8 cellular contexts compared by ENCODE assay signal in genomic region chr11:69950120-69950519, GRCh38.
A peak's percentile ranks its signal among the peaks of the same experiment; 100 is the strongest.
DNase-seq lines count a peak whose midpoint lies in the region; ATAC-seq, FAIRE-seq and TF ChIP-seq lines count a peak whose summit lies in the region.

No MANE protein-coding gene starts in this region.

- peaks cover 3 to 20% of the 10 kb centered on the region in 2 experiments; a peak in 3 of 5 replicates for H3K27me3 ChIP-seq in HepG2 (ENCODE audit: control insufficient read depth in 1 of 2, insufficient read depth in 2 of 2, low read length in 2 of 2)
- H3K27me3 ChIP-seq in tibial nerve: no peaks in the 10 kb centered on the region

- in situ Hi-C loops in HepG2 (cut with HindIII; ENCODE audit: extremely low pct_ligation_motif_present, low pct_unique_long_range_greater_than_20kb): no loop called here

- TF ChIP-seq CTCF in Calu3 (IDR thresholded peaks at IDR 0.05; ENCODE audit: unreplicated experiment) (peak; percentile 67), HEK293 (tag by site-specific recombination; IDR thresholded peaks at IDR 0.05) (peak; percentile 45; the same call in 1 of the 2 replicates), HepG2 (CRISPR knock-in tag; IDR thresholded peaks at IDR 0.05) (peak; percentile 75), tibial nerve (IDR thresholded peaks at IDR 0.05) (peak in 1 of 5 experiments; percentile 6)
- TF ChIP-seq CTCF in activated CD8-positive, alpha-beta T cell treated with anti-CD3 and anti-CD28 coated beads for 36 hours (IDR thresholded peaks at IDR 0.05): peak; percentile 72

- peak; percentile 50; the same call in 1 of the 2 replicates for TF ChIP-seq RAD21 in HepG2 (CRISPR knock-in tag; IDR thresholded peaks at IDR 0.05)

- FAIRE-seq in HepG2 (lab: Jason Lieb, UNC): no peak

- H3K27ac Mint-ChIP-seq in Calu3 (ENCODE audit: unreplicated experiment): peak overlapping the region; percentile 98
- H3K27ac Mint-ChIP-seq in activated CD8-positive, alpha-beta T cell treated with anti-CD3 and anti-CD28 coated beads for 36 hours: no peak overlapping the region

- BruUV-seq in Calu3 (replicated peaks; lab: Mats Ljungman, UMichigan): no TSS peak
- no TSS peak for BruUV-seq in HepG2 (replicated peaks; lab: Mats Ljungman, UMichigan)

- H3K4me3 Mint-ChIP-seq in Calu3 (ENCODE audit: low read depth, unreplicated experiment): no peak overlapping the region
- no peak overlapping the region for H3K4me3 Mint-ChIP-seq in activated CD8-positive, alpha-beta T cell treated with anti-CD3 and anti-CD28 coated beads for 36 hours

- DNase-seq in Calu3 (peak; percentile 69), HepG2 (ENCODE audit: low spot score) (peak; percentile 20), tibial nerve (ENCODE audit: low spot score in 2 of 2) (no peak), COLO668 (lab: John Stamatoyannopoulos, UW; ENCODE audit: unreplicated experiment) (no peak)
- DNase-seq in activated CD8-positive, alpha-beta T cell treated with anti-CD3 and anti-CD28 coated beads for 36 hours: peak; percentile 59
- DNase-seq in central memory CD4-positive, alpha-beta T cell: no peak

- no peak overlapping the region for H3K9ac ChIP-seq in HepG2 (ENCODE audit: insufficient read depth, low read depth, low read length)

- POLR2A ChIA-PET in HEK293 (lab: Yijun Ruan, JAX) (no interaction called here), HepG2 (lab: Yijun Ruan, JAX) (no interaction called here)
- POLR2A ChIA-PET in activated CD8-positive, alpha-beta T cell treated with anti-CD3 and anti-CD28 coated beads for 36 hours (lab: Charles Lee): no interaction called here

- WGBS in HepG2 (ENCODE audit: low lambda C conversion rate): 50% methylated on average over 2 of the region's 8 CpGs
- 64 to 68% methylated on average over 7 to 8 of the region's 8 CpGs for WGBS in tibial nerve, 2 donors

- H3K36me3 Mint-ChIP-seq in Calu3 (ENCODE audit: insufficient read depth, unreplicated experiment): peaks cover 18% of the 10 kb centered on the region
- no peaks in the 10 kb centered on the region for H3K36me3 Mint-ChIP-seq in activated CD8-positive, alpha-beta T cell treated with anti-CD3 and anti-CD28 coated beads for 36 hours (ENCODE audit: low read depth)

- no peaks in the 10 kb centered on the region for H3K79me2 ChIP-seq in HepG2 (ENCODE audit: insufficient read depth, low read length)

- H3K36me3 ChIP-seq in HEK293 (ENCODE audit: control insufficient read depth in 2 of 2, insufficient read depth in 1 of 2, low read length in 2 of 2): no peaks in the 10 kb centered on the region
- no peaks in the 10 kb centered on the region for H3K36me3 ChIP-seq in HepG2 (replicated peaks in 1 of 2; ENCODE audit: control insufficient read depth in 1 of 2, insufficient read depth in 2 of 2, low read length in 2 of 2)
- no peaks in the 10 kb centered on the region for H3K36me3 ChIP-seq in tibial nerve

- H3K9me3 ChIP-seq in HEK293 (ENCODE audit: control insufficient read depth, insufficient read depth, low read depth, low read length) (no peaks in the 10 kb centered on the region), HepG2 (ENCODE audit: low read length) (peaks cover 11% of the 10 kb centered on the region), tibial nerve (no peaks in the 10 kb centered on the region)

- no peak overlapping the region for H3K27ac ChIP-seq in HEK293 (ENCODE audit: extremely low read depth, low read depth, low read length)
- no peak overlapping the region for H3K27ac ChIP-seq in HepG2 (ENCODE audit: extremely low read length, insufficient read depth, low read length)
- no peak overlapping the region for H3K27ac ChIP-seq in tibial nerve

- no peaks in the 10 kb centered on the region for H3K9me3 Mint-ChIP-seq in Calu3 (ENCODE audit: low read depth, unreplicated experiment)
- peaks cover 5% of the 10 kb centered on the region for H3K9me3 Mint-ChIP-seq in activated CD8-positive, alpha-beta T cell treated with anti-CD3 and anti-CD28 coated beads for 36 hours

- no peak for TF ChIP-seq EP300 in HepG2 (IDR thresholded peaks at IDR 0.05; ENCODE audit: low read depth in 2 of 2, low read length in 2 of 2)
- no peak for TF ChIP-seq EP300 in HepG2 (CRISPR knock-in tag; IDR thresholded peaks at IDR 0.05; ENCODE audit: borderline replicate concordance)
- no peak for TF ChIP-seq EP300 in tibial nerve (IDR thresholded peaks at IDR 0.05)

- H3K4me1 ChIP-seq in HEK293 (ENCODE audit: control insufficient read depth, insufficient read depth, low read length) (no peaks in the 10 kb centered on the region), HepG2 (ENCODE audit: insufficient read depth, low read length) (no peaks in the 10 kb centered on the region), tibial nerve (peaks cover 0 to 4% (median 0%) of the 10 kb centered on the region in 4 donors)

- peaks cover 5% of the 10 kb centered on the region; the same call in 1 of the 2 replicates for H4K20me1 ChIP-seq in HepG2 (ENCODE audit: insufficient read depth, low read length)

- no peak overlapping the region for H3K4me3 ChIP-seq in HEK293 (ENCODE audit: low read depth, low read length)
- no peak overlapping the region for H3K4me3 ChIP-seq in HepG2 (replicated peaks in 1 of 3; ENCODE audit: insufficient read depth in 1 of 3, low read depth in 2 of 3, low read length in 3 of 3)
- H3K4me3 ChIP-seq in tibial nerve: no peak overlapping the region

- peaks cover 22% of the 10 kb centered on the region for H3K4me1 Mint-ChIP-seq in Calu3 (ENCODE audit: low read depth, unreplicated experiment)
- H3K4me1 Mint-ChIP-seq in activated CD8-positive, alpha-beta T cell treated with anti-CD3 and anti-CD28 coated beads for 36 hours (ENCODE audit: low read depth): no peaks in the 10 kb centered on the region

- peak; percentile 49 for ATAC-seq in activated CD8-positive, alpha-beta T cell treated with anti-CD3 and anti-CD28 coated beads for 36 hours
- ATAC-seq in HepG2 (peak; percentile 51), GM18909 (IDR thresholded peaks at IDR 0.05; ENCODE audit: poor library complexity, unreplicated experiment) (no peak)

- H3K27me3 Mint-ChIP-seq in Calu3 (ENCODE audit: unreplicated experiment): no peaks in the 10 kb centered on the region
- peaks cover 7% of the 10 kb centered on the region for H3K27me3 Mint-ChIP-seq in activated CD8-positive, alpha-beta T cell treated with anti-CD3 and anti-CD28 coated beads for 36 hours

- H3K4me2 ChIP-seq in HepG2 (ENCODE audit: low read depth, low read length): no peak overlapping the region

- intact Hi-C loops in Calu3 (cut with micrococcal nuclease; ENCODE audit: unreplicated experiment) (no loop called here), HepG2 (cut with micrococcal nuclease; ENCODE audit: unreplicated experiment) (no loop called here)
- intact Hi-C loops in activated CD8-positive, alpha-beta T cell treated with anti-CD3 and anti-CD28 coated beads for 36 hours (cut with micrococcal nuclease): no loop called here

- no peak overlapping the region for H2AFZ ChIP-seq in HepG2 (ENCODE audit: low read length)

- CTCF ChIA-PET in Calu3 (lab: Charles Lee) (interaction anchor here (0.6 to 1.5 kb wide), 6 partner anchors 13 to 132 kb away, joined by 3 to 10 read pairs (median 5); no protein-coding TSS in a partner anchor), HEK293 (lab: Yijun Ruan, JAX) (interaction anchor here (0.6 to 3.9 kb wide), 14 partner anchors 9 to 269 kb away, joined by 3 to 15 read pairs (median 4); no protein-coding TSS in a partner anchor), HepG2 (lab: Yijun Ruan, JAX; ENCODE audit: low intra/inter-chr PET ratio, low total read pairs) (no interaction called here)
- CTCF ChIA-PET in activated CD8-positive, alpha-beta T cell treated with anti-CD3 and anti-CD28 coated beads for 36 hours (lab: Charles Lee): interaction anchor here (0.9 kb wide), 1 partner anchor 37 kb away, joined by 3 read pairs; no protein-coding TSS in a partner anchor

- TF ChIP-seq POLR2A in HepG2 (IDR thresholded peaks at IDR 0.05; ENCODE audit: insufficient read depth in 1 of 2, low read depth in 2 of 2, low read length in 2 of 2) (no peak), tibial nerve (IDR thresholded peaks at IDR 0.05) (no peak)

TF ChIP-seq in HEK293, 187 proteins besides CTCF, POLR2A, EP300 and RAD21:
- TF ChIP-seq SETDB1 (IDR thresholded peaks at IDR 0.05; ENCODE audit: insufficient read length, low read length) (peak; percentile 55), ZNF2 (tag by site-specific recombination; IDR thresholded peaks at IDR 0.05) (peak; percentile 99), ZNF654 (tag by site-specific recombination; IDR thresholded peaks at IDR 0.05; ENCODE audit: low read depth) (peak; percentile 43), ZNF114 (tag by site-specific recombination; IDR thresholded peaks at IDR 0.05) (no peak)
TF ChIP-seq in HEK293: peak in this region for 3.

TF ChIP-seq in HepG2, 621 proteins besides CTCF, POLR2A, EP300 and RAD21 (continues in another document):
- TF ChIP-seq SMC3 (IDR thresholded peaks at IDR 0.05; ENCODE audit: low read length) (peak; percentile 34; the same call in 1 of the 2 replicates), YY1 (IDR thresholded peaks at IDR 0.05; ENCODE audit: insufficient read depth, insufficient replicate concordance, low read depth, low read length) (no peak), ZNF652 (CRISPR knock-in tag; IDR thresholded peaks at IDR 0.05; ENCODE audit: borderline replicate concordance, low read depth) (no peak), TRAFD1 (CRISPR knock-in tag; IDR thresholded peaks at IDR 0.05; ENCODE audit: borderline replicate concordance) (no peak), KDM5A (IDR thresholded peaks at IDR 0.05; ENCODE audit: borderline replicate concordance, low read length) (no peak), NBN (conservative IDR thresholded peaks at IDR 0.05) (no peak)
- TF ChIP-seq, protein P1, sequence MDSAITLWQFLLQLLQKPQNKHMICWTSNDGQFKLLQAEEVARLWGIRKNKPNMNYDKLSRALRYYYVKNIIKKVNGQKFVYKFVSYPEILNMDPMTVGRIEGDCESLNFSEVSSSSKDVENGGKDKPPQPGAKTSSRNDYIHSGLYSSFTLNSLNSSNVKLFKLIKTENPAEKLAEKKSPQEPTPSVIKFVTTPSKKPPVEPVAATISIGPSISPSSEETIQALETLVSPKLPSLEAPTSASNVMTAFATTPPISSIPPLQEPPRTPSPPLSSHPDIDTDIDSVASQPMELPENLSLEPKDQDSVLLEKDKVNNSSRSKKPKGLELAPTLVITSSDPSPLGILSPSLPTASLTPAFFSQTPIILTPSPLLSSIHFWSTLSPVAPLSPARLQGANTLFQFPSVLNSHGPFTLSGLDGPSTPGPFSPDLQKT (CRISPR knock-in tag; IDR thresholded peaks at IDR 0.05; ENCODE audit: borderline replicate concordance): no peak

Comparison
In these comparisons a context has a peak if more than half of its experiments do, and no peak if none do; other contexts are left out.
1. DNase-seq: peak in Calu3 (single experiment), activated CD8-positive, alpha-beta T cell treated with anti-CD3 and anti-CD28 coated beads for 36 hours (single experiment) and HepG2 (single experiment); none in tibial nerve (0 of 2), COLO668 (single experiment) and central memory CD4-positive, alpha-beta T cell (single experiment).